ENCODE assay signal across 11 cellular contexts in genomic region chr7:38863609-38864291, GRCh38. TPM values are rescaled to one million over a fixed set of nuclear protein-coding genes. Genes with fewer than 3 reads are reported as not detected.
DNase-seq lines count a peak whose midpoint lies in the region; ATAC-seq, FAIRE-seq and TF ChIP-seq lines count a peak whose summit lies in the region.
"Had no signal": no experiment of that assay in that cellular context is flagged by ENCODE, and none has a peak within 500 bp of the region (broad histone marks: within the 10 kb centered on the region; RNA-seq: fewer than 3 reads in every experiment).

No MANE protein-coding gene starts in this region.

- no TSS peak for BruUV-seq in K562 (replicated peaks; lab: Mats Ljungman, UMichigan)

- ATAC-seq in K562: no peak
- ATAC-seq in GM21423 (IDR thresholded peaks at IDR 0.05; ENCODE audit: unreplicated experiment): no peak
- ATAC-seq in activated T-cell treated with anti-CD3 and anti-CD28 coated beads, Interleukin-2, amount 50 U/mL, for 4 hours: no peak

- TF ChIP-seq RAD21 in K562 (CRISPR knock-in tag; conservative IDR thresholded peaks at IDR 0.05 in 1 of 2, IDR thresholded peaks at IDR 0.05 in 1 of 2): no peak
- TF ChIP-seq RAD21 in liver (IDR thresholded peaks at IDR 0.05): peak in 1 of 2 donors; percentile 7

- H3K4me3 ChIP-seq in K562: no peak overlapping the region
- no peak overlapping the region for H3K4me3 ChIP-seq in liver (ENCODE audit: low read depth in 1 of 3, low read length in 3 of 3)

- TF ChIP-seq POLR2A in K562 (conservative IDR thresholded peaks at IDR 0.05): no peak

- no peaks in the 10 kb centered on the region for H3K4me1 ChIP-seq in K562 (replicated peaks in 1 of 2; ENCODE audit: control insufficient read depth in 2 of 2, insufficient read depth in 2 of 2, low read length in 2 of 2)
- peaks cover 0 to 3% (median 0%) of the 10 kb centered on the region in 4 donors for H3K4me1 ChIP-seq in liver (ENCODE audit: control insufficient read depth in 4 of 4, insufficient read depth in 4 of 4, low read length in 3 of 4)

- no peak for TF ChIP-seq CTCF in K562 (IDR thresholded peaks at IDR 0.05 in 2 of 3, conservative IDR thresholded peaks at IDR 0.05 in 1 of 3; ENCODE audit: insufficient read depth in 2 of 3, low read depth in 1 of 3, low read length in 3 of 3)
- no peak for TF ChIP-seq CTCF in liver (IDR thresholded peaks at IDR 0.05; ENCODE audit: low read depth, low read length, missing input control)

- FAIRE-seq in K562 (lab: Jason Lieb, UNC): no peak

- H3K27me3 Mint-ChIP-seq in activated T-cell treated with anti-CD3 and anti-CD28 coated beads, Interleukin-2, amount 50 U/mL, for 4 hours (ENCODE audit: low read depth): no peaks in the 10 kb centered on the region

- H3K9me1 ChIP-seq in K562 (ENCODE audit: control insufficient read depth, insufficient read depth, low read length): no peaks in the 10 kb centered on the region

- no peaks in the 10 kb centered on the region for H3K9me3 Mint-ChIP-seq in activated T-cell treated with anti-CD3 and anti-CD28 coated beads, Interleukin-2, amount 50 U/mL, for 4 hours
- H3K9me3 Mint-ChIP-seq: T-helper 1 cell treated with Interleukin-12 subunit alpha and Interleukin-12 subunit beta and Interleukin-4 antibody, amounts not matched to agents 30 μg/mL and 1 μg/mL, for 36 hours had no signal

- no peaks in the 10 kb centered on the region for H4K20me1 ChIP-seq in K562 (replicated peaks; ENCODE audit: control insufficient read depth, insufficient read depth, low read length)

- peak; percentile 94 for DNase-seq in DMS153 treated with DMSO at 0.1 percent for 48 hours (lab: John Stamatoyannopoulos, UW; ENCODE audit: unreplicated experiment)
- peak; percentile 36 for DNase-seq in NCI-H187 treated with DMSO at 0.1 percent for 48 hours (lab: John Stamatoyannopoulos, UW)
- no peak for DNase-seq in K562 (ENCODE audit: extremely low read depth in 1 of 4, low spot score in 3 of 4)
- DNase-seq in GM03348 (ENCODE audit: low spot score): no peak
- DNase-seq in OCI-M1 (lab: John Stamatoyannopoulos, UW): no peak
- DNase-seq in activated T-cell treated with anti-CD3 and anti-CD28 coated beads, Interleukin-2, amount 50 U/mL, for 4 hours: no peak
- DNase-seq: aorta, NCI-H526 treated with DMSO at 0.1 percent for 48 hours had no signal

- no peaks in the 10 kb centered on the region for H3K9me3 ChIP-seq in K562 (replicated peaks; ENCODE audit: control insufficient read depth, insufficient read depth, low read depth, low read length)
- no peaks in the 10 kb centered on the region for H3K9me3 ChIP-seq in liver (ENCODE audit: control insufficient read depth in 4 of 4, low read length in 3 of 4)

- H3K36me3 Mint-ChIP-seq in activated T-cell treated with anti-CD3 and anti-CD28 coated beads, Interleukin-2, amount 50 U/mL, for 4 hours (ENCODE audit: insufficient read depth): peaks cover 27% of the 10 kb centered on the region

- H3K4me3 Mint-ChIP-seq in activated T-cell treated with anti-CD3 and anti-CD28 coated beads, Interleukin-2, amount 50 U/mL, for 4 hours: no peak overlapping the region
- H3K4me3 Mint-ChIP-seq: T-helper 1 cell treated with Interleukin-12 subunit alpha and Interleukin-12 subunit beta and Interleukin-4 antibody, amounts not matched to agents 30 μg/mL and 1 μg/mL, for 36 hours had no signal

- POLR2A ChIA-PET in K562 (lab: Yijun Ruan, JAX): no interaction called here

- WGBS in K562 (ENCODE audit: insufficient coverage, low coverage, missing lambda C conversion rate): 75% methylated on average over 7 of the region's 7 CpGs
- WGBS in liver: 42% methylated on average over 7 of the region's 7 CpGs

- H3K79me2 ChIP-seq in K562 (ENCODE audit: control insufficient read depth, insufficient read depth, low read length): no peaks in the 10 kb centered on the region

- no peaks in the 10 kb centered on the region for H3K27me3 ChIP-seq in K562 (ENCODE audit: control insufficient read depth in 2 of 2, insufficient read depth in 2 of 2, low read length in 2 of 2)
- no peaks in the 10 kb centered on the region for H3K27me3 ChIP-seq in liver (ENCODE audit: control insufficient read depth in 4 of 4, insufficient read depth in 4 of 4, low read length in 3 of 4)

- H3K4me1 Mint-ChIP-seq in activated T-cell treated with anti-CD3 and anti-CD28 coated beads, Interleukin-2, amount 50 U/mL, for 4 hours (ENCODE audit: low read depth): no peaks in the 10 kb centered on the region

- no peak overlapping the region for H3K9ac ChIP-seq in K562 (ENCODE audit: insufficient read depth in 1 of 2, low read depth in 2 of 2, low read length in 2 of 2)
- H3K9ac ChIP-seq in liver (ENCODE audit: low read depth in 1 of 2, low read length in 2 of 2): peak overlapping the region in 1 of 2 donors; percentile 45

- in situ Hi-C loops in K562 (cut with MboI): no loop called here

- no peak overlapping the region for H2AFZ ChIP-seq in K562 (ENCODE audit: low read depth, low read length)

- H3K36me3 ChIP-seq in K562 (ENCODE audit: control insufficient read depth, insufficient read depth, low read length) (peaks cover 16% of the 10 kb centered on the region; the same call in 2 of the 3 replicates), liver (ENCODE audit: control insufficient read depth in 4 of 4, insufficient read depth in 3 of 4, low read depth in 1 of 4, low read length in 3 of 4) (peaks cover 0 to 34% (median 13%) of the 10 kb centered on the region in 4 donors)

- CTCF ChIA-PET in K562 (lab: Yijun Ruan, JAX; ENCODE audit: low intra/inter-chr PET ratio): no interaction called here

- H3K27ac ChIP-seq in K562 (ENCODE audit: extremely low read depth, low read depth, low read length) (no peak overlapping the region), liver (ENCODE audit: low read depth in 1 of 2, low read length in 2 of 2) (peak overlapping the region; percentile 53 to 70)

- no peak for TF ChIP-seq EP300 in K562 (IDR thresholded peaks at IDR 0.05; ENCODE audit: low read length)

- intact Hi-C loops in K562 (cut with micrococcal nuclease): no loop called here

- no peak overlapping the region for H3K4me2 ChIP-seq in K562 (ENCODE audit: insufficient read depth, low read length)

TF ChIP-seq in K562, 482 proteins besides CTCF, POLR2A, EP300 and RAD21:
- TF ChIP-seq SMARCA5 (IDR thresholded peaks at IDR 0.05): no peak
- no peak for TF ChIP-seq ZNF445 (CRISPR knock-in tag; IDR thresholded peaks at IDR 0.05; ENCODE audit: low read depth)
- TF ChIP-seq CEBPB (tag; IDR thresholded peaks at IDR 0.05): peak; percentile 27; the same call in 1 of the 2 replicates

TF ChIP-seq in liver, 16 proteins besides CTCF, POLR2A, EP300 and RAD21 (continues in another document):
- TF ChIP-seq HNF4A (conservative IDR thresholded peaks at IDR 0.05) (peak in 1 of 2 donors; percentile 38), RXRA (IDR thresholded peaks at IDR 0.05) (peak in 1 of 2 donors; percentile 34), SP1 (IDR thresholded peaks at IDR 0.05) (peak; percentile 54), GABPA (IDR thresholded peaks at IDR 0.05 in 1 of 2, conservative IDR thresholded peaks at IDR 0.05 in 1 of 2) (no peak), JUND (IDR thresholded peaks at IDR 0.05) (peak; percentile 87 to 91)
- TF ChIP-seq, protein P1, sequence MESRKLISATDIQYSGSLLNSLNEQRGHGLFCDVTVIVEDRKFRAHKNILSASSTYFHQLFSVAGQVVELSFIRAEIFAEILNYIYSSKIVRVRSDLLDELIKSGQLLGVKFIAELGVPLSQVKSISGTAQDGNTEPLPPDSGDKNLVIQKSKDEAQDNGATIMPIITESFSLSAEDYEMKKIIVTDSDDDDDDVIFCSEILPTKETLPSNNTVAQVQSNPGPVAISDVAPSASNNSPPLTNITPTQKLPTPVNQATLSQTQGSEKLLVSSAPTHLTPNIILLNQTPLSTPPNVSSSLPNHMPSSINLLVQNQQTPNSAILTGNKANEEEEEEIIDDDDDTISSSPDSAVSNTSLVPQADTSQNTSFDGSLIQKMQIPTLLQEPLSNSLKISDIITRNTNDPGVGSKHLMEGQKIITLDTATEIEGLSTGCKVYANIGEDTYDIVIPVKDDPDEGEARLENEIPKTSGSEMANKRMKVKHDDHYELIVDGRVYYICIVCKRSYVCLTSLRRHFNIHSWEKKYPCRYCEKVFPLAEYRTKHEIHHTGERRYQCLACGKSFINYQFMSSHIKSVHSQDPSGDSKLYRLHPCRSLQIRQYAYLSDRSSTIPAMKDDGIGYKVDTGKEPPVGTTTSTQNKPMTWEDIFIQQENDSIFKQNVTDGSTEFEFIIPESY (IDR thresholded peaks at IDR 0.05): no peak

RNA-seq across cellular contexts. Expression of gene VPS41, which starts 45.2 kb away (rescaled TPM):
- total RNA-seq in K562 (2011; cell fraction: chromatin; rRNA removed; ENCODE audit: low replicate concordance): 25.9 and 119 TPM in 2 replicates
- 10.8 and 20.7 TPM in 2 replicates for total RNA-seq in K562 (2011; cell fraction: nucleolus; rRNA removed)
- 29.7 and 40.4 TPM in 2 replicates for total RNA-seq in K562 (2011; cell fraction: nucleoplasm; rRNA removed)
- total RNA-seq in K562 (2014; rRNA removed) (23.4 and 29.0 TPM in 2 replicates), K562 (2014; rRNA removed; fragmentation: Illumina TruSeq; extraction: Trizol) (46.8 and 51.1 TPM in 2 replicates), K562 (2015; rRNA removed; fragmentation: Illumina TruSeq; extraction: Trizol) (38.0 and 42.4 TPM in 2 replicates), K562 (2021) (42.7 and 44.1 TPM in 2 replicates), liver (10 to 100 TPM; 20.0 to 24.1 TPM)
- polyA plus RNA-seq in K562 (2011; rRNA removed) (30.9 and 34.2 TPM in 2 replicates), K562 (2014; fragmentation: Illumina TruSeq; extraction: Trizol) (32.1 and 38.6 TPM in 2 replicates), K562 (2014; fragmentation: Nextera tagmentation; extraction: Ambion mirVana) (10 to 100 TPM; 21.9 to 23.0 TPM), K562 (2014; rRNA removed) (17.5 and 17.7 TPM in 2 replicates), liver (10 to 100 TPM in 1 of 2 donors, 1 to 10 TPM in 1; 9.2 to 12.2 TPM)
- 3.9 and 11.1 TPM in 2 replicates for polyA plus RNA-seq in K562 (2011; cell fraction: cytosol; rRNA removed)
- polyA plus RNA-seq in K562 (2011; cell fraction: nucleus; rRNA removed): 75.1 and 119 TPM in 2 replicates
- polyA plus RNA-seq in K562 (2012): 29.4 and 36.9 TPM in 2 replicates
- polyA minus RNA-seq in K562 (2011; rRNA and poly(A)+ RNA removed): 114 and 126 TPM in 2 replicates
- polyA minus RNA-seq in K562 (2011; cell fraction: cytosol; rRNA and poly(A)+ RNA removed): 12.6 and 14.3 TPM in 2 replicates
- 37.0 and 81.1 TPM in 2 replicates for polyA minus RNA-seq in K562 (2011; cell fraction: nucleus; rRNA and poly(A)+ RNA removed)
- total RNA-seq in activated T-cell treated with anti-CD3 and anti-CD28 coated beads, Interleukin-2, amount 50 U/mL, for 4 hours: 10 to 100 TPM; 46.2 to 49.2 (median 47.1) TPM

Comparison
In these comparisons a context has a peak if more than half of its experiments do, and no peak if none do; other contexts are left out.
1. DNase-seq: peak in DMS153 treated with DMSO at 0.1 percent for 48 hours (single experiment) and NCI-H187 treated with DMSO at 0.1 percent for 48 hours (single experiment); none in K562 (0 of 4), GM03348 (single experiment), OCI-M1 (single experiment) and activated T-cell treated with anti-CD3 and anti-CD28 coated beads, Interleukin-2, amount 50 U/mL, for 4 hours (single experiment).